21 cellular contexts compared by ENCODE assay signal in genomic region chr1:203346755-203347102, GRCh38. TPM values are rescaled to one million over a fixed set of nuclear protein-coding genes. Genes with fewer than 3 reads are reported as not detected.
DNase-seq lines count a peak whose midpoint lies in the region; ATAC-seq, FAIRE-seq and TF ChIP-seq lines count a peak whose summit lies in the region.
"Had no signal": no experiment of that assay in that cellular context is flagged by ENCODE, and none has a peak within 500 bp of the region (broad histone marks: within the 10 kb centered on the region; RNA-seq: fewer than 3 reads in every experiment).

No MANE protein-coding gene starts in this region.

- POLR2A ChIA-PET in K562 (lab: Yijun Ruan, JAX) = interaction anchor here (0.5 to 1.5 kb wide), 4 partner anchors 9 to 632 kb away, joined by 3 to 6 read pairs (median 4); no protein-coding TSS in a partner anchor

- no peaks in the 10 kb centered on the region for H3K9me1 ChIP-seq in K562 (ENCODE audit: control insufficient read depth, insufficient read depth, low read length)

- TF ChIP-seq RAD21 in K562 (CRISPR knock-in tag; conservative IDR thresholded peaks at IDR 0.05 in 1 of 2, IDR thresholded peaks at IDR 0.05 in 1 of 2) = no peak

- intact Hi-C loops in K562 (cut with micrococcal nuclease) (loop anchor here (2.0 kb wide), 1 partner anchor 70 kb away; no protein-coding TSS in a partner anchor), uterus (cut with DNase I; ENCODE audit: low total_unique reads) (loop anchor here (10.0 kb wide), 1 partner anchor 348 kb away; no protein-coding TSS in a partner anchor), left lung (cut with DNase I) (no loop called here), posterior cingulate gyrus (cut with DNase I) (loop anchor here (5.0 kb wide), 1 partner anchor 356 kb away; no protein-coding TSS in a partner anchor)

- no peak overlapping the region for H3K4me2 ChIP-seq in K562 (ENCODE audit: insufficient read depth, low read length)
- H3K4me2 ChIP-seq in neural progenitor cell = no peak overlapping the region
- no peak overlapping the region for H3K4me2 ChIP-seq in MM.1S (ENCODE audit: low read depth, low read length)

- FAIRE-seq in K562 (lab: Jason Lieb, UNC) = no peak

- peaks cover 54 to 82% of the 10 kb centered on the region in 2 experiments for H3K27me3 ChIP-seq in K562 (ENCODE audit: control insufficient read depth in 2 of 2, insufficient read depth in 2 of 2, low read length in 2 of 2)
- no peaks in the 10 kb centered on the region for H3K27me3 ChIP-seq in neural progenitor cell
- H3K27me3 ChIP-seq in uterus = no peaks in the 10 kb centered on the region
- H3K27me3 ChIP-seq in left lung = peaks cover 0 to 6% of the 10 kb centered on the region in 2 donors
- 0 out of 2 replicates have a peak, but pooled peaks cover 1% of the 10 kb centered on the region for H3K27me3 ChIP-seq in MM.1S (replicated peaks; ENCODE audit: insufficient read depth, low read length)

- ATAC-seq in K562 (no peak), left lung (no peak)
- ATAC-seq: Right ventricle myocardium inferior had no signal

- no peaks in the 10 kb centered on the region for H3K9me3 Mint-ChIP-seq in neural progenitor cell
- H3K9me3 Mint-ChIP-seq: CD8-positive, alpha-beta memory T cell; HFFc6 had no signal

- no peak overlapping the region for H3K27ac ChIP-seq in C4-2B
- no peak overlapping the region for H3K27ac ChIP-seq in K562 (ENCODE audit: extremely low read depth, low read depth, low read length)
- no peak overlapping the region for H3K27ac ChIP-seq in neural progenitor cell
- H3K27ac ChIP-seq in uterus = peak overlapping the region; percentile 64 to 88
- H3K27ac ChIP-seq in left lung = no peak overlapping the region
- no peak overlapping the region for H3K27ac ChIP-seq in MM.1S (ENCODE audit: low read length)
- H3K27ac ChIP-seq: BLaER1 had no signal

- H3K36me3 ChIP-seq in K562 (ENCODE audit: control insufficient read depth, insufficient read depth, low read length) (no peaks in the 10 kb centered on the region), neural progenitor cell (no peaks in the 10 kb centered on the region), uterus (no peaks in the 10 kb centered on the region), left lung (no peaks in the 10 kb centered on the region), MM.1S (replicated peaks; ENCODE audit: insufficient read depth, low read length) (no peaks in the 10 kb centered on the region)
- H3K36me3 ChIP-seq: BLaER1 had no signal

- peaks cover 11% of the 10 kb centered on the region for H3K27me3 Mint-ChIP-seq in neural progenitor cell (ENCODE audit: insufficient read depth, low read depth)

- TF ChIP-seq CTCF in C4-2B (conservative IDR thresholded peaks at IDR 0.05) = 0 out of 2 replicates have a peak, but pooled peaks have one; percentile 4
- TF ChIP-seq CTCF in K562 (IDR thresholded peaks at IDR 0.05 in 2 of 3, conservative IDR thresholded peaks at IDR 0.05 in 1 of 3; ENCODE audit: insufficient read depth in 2 of 3, low read depth in 1 of 3, low read length in 3 of 3) = no peak
- TF ChIP-seq CTCF in neural progenitor cell (IDR thresholded peaks at IDR 0.05) = no peak
- TF ChIP-seq CTCF in uterus (IDR thresholded peaks at IDR 0.05) = no peak
- TF ChIP-seq CTCF in left lung (IDR thresholded peaks at IDR 0.05) = no peak
- no peak for TF ChIP-seq CTCF in MM.1S (IDR thresholded peaks at IDR 0.05; ENCODE audit: low read length)

- DNase-seq in K562 (ENCODE audit: extremely low read depth in 1 of 4, low spot score in 3 of 4) = no peak
- no peak for DNase-seq in neural progenitor cell (ENCODE audit: low spot score)
- no peak for DNase-seq in uterus
- no peak for DNase-seq in left lung
- DNase-seq in MM.1S = no peak
- DNase-seq in posterior cingulate gyrus = no peak
- DNase-seq: ACHN; CD8-positive, alpha-beta memory T cell; EL; GF-D8; H7; HFFc6; KBM-7; NCI-H1092; NCI-H1436; NCI-H2107; NCI-H446 treated with DMSO at 0.1 percent for 48 hours; NCI-H526 treated with DMSO at 0.1 percent for 48 hours had no signal

- H3F3A ChIP-seq in neural progenitor cell (ENCODE audit: low read depth) (no peaks in the 10 kb centered on the region), MM.1S (ENCODE audit: insufficient read depth, low read length) (no peaks in the 10 kb centered on the region)

- H3K4me1 ChIP-seq in K562 (replicated peaks in 1 of 2; ENCODE audit: control insufficient read depth in 2 of 2, insufficient read depth in 2 of 2, low read length in 2 of 2) (peaks cover 0 to 4% of the 10 kb centered on the region in 2 experiments; a peak in 3 of 5 replicates), neural progenitor cell (no peaks in the 10 kb centered on the region), uterus (peaks cover 0 to 10% of the 10 kb centered on the region in 2 donors), left lung (peaks cover 4 to 18% of the 10 kb centered on the region in 2 donors), MM.1S (ENCODE audit: low read length) (no peaks in the 10 kb centered on the region)

- WGBS in K562 (ENCODE audit: insufficient coverage, low coverage, missing lambda C conversion rate) = 3% methylated on average over 3 of the region's 3 CpGs

- H3K4me3 ChIP-seq in K562 = no peak overlapping the region
- H3K4me3 ChIP-seq in neural progenitor cell = no peak overlapping the region
- H3K4me3 ChIP-seq in uterus = no peak overlapping the region
- H3K4me3 ChIP-seq in left lung = no peak overlapping the region
- no peak overlapping the region for H3K4me3 ChIP-seq in MM.1S (ENCODE audit: low read length)
- H3K4me3 ChIP-seq: BLaER1 had no signal

- H3K4me3 Mint-ChIP-seq in neural progenitor cell = peak overlapping the region; percentile 21
- H3K4me3 Mint-ChIP-seq: CD8-positive, alpha-beta memory T cell; HFFc6 had no signal

- H3K27ac Mint-ChIP-seq in neural progenitor cell = peak overlapping the region; percentile 17
- H3K27ac Mint-ChIP-seq: CD8-positive, alpha-beta memory T cell; HFFc6 had no signal

- no TSS peak for BruUV-seq in K562 (replicated peaks; lab: Mats Ljungman, UMichigan)

- H2AFZ ChIP-seq in K562 (ENCODE audit: low read depth, low read length) = no peak overlapping the region
- no peak overlapping the region for H2AFZ ChIP-seq in neural progenitor cell (replicated peaks)
- no peak overlapping the region for H2AFZ ChIP-seq in MM.1S (ENCODE audit: low read length)

- TF ChIP-seq POLR2A in K562 (conservative IDR thresholded peaks at IDR 0.05) = no peak
- TF ChIP-seq POLR2A in uterus (IDR thresholded peaks at IDR 0.05) = no peak

- H4K20me1 ChIP-seq in K562 (replicated peaks; ENCODE audit: control insufficient read depth, insufficient read depth, low read length) (peaks cover 14% of the 10 kb centered on the region; the same call in 1 of the 2 replicates), neural progenitor cell (ENCODE audit: low read depth) (no peaks in the 10 kb centered on the region), MM.1S (ENCODE audit: insufficient read depth, low read length) (no peaks in the 10 kb centered on the region)
- H4K20me1 ChIP-seq: BLaER1 had no signal

- H3K79me2 ChIP-seq in K562 (ENCODE audit: control insufficient read depth, insufficient read depth, low read length) = no peaks in the 10 kb centered on the region
- H3K79me2 ChIP-seq in neural progenitor cell (ENCODE audit: low read depth) = no peaks in the 10 kb centered on the region
- no peaks in the 10 kb centered on the region for H3K79me2 ChIP-seq in MM.1S (ENCODE audit: low read length)

- no peaks in the 10 kb centered on the region for H3K9me2 ChIP-seq in MM.1S (replicated peaks; ENCODE audit: insufficient read depth, low read length)

- no peaks in the 10 kb centered on the region for H3K36me3 Mint-ChIP-seq in neural progenitor cell
- H3K36me3 Mint-ChIP-seq: CD8-positive, alpha-beta memory T cell had no signal

- in situ Hi-C loops in K562 (cut with MboI) = no loop called here

- H3K4me1 Mint-ChIP-seq in neural progenitor cell = peaks cover 36% of the 10 kb centered on the region

- CTCF ChIA-PET in K562 (lab: Yijun Ruan, JAX; ENCODE audit: low intra/inter-chr PET ratio) = no interaction called here

- H3K9me3 ChIP-seq in K562 (replicated peaks; ENCODE audit: control insufficient read depth, insufficient read depth, low read depth, low read length) (no peaks in the 10 kb centered on the region), neural progenitor cell (ENCODE audit: low read depth) (no peaks in the 10 kb centered on the region), uterus (no peaks in the 10 kb centered on the region), left lung (no peaks in the 10 kb centered on the region), MM.1S (replicated peaks; ENCODE audit: insufficient read depth, low read length) (no peaks in the 10 kb centered on the region)
- H3K9me3 ChIP-seq: BLaER1 had no signal

- no peak for TF ChIP-seq EP300 in K562 (IDR thresholded peaks at IDR 0.05; ENCODE audit: low read length)

- H3K9ac ChIP-seq in K562 (ENCODE audit: insufficient read depth in 1 of 2, low read depth in 2 of 2, low read length in 2 of 2) (no peak overlapping the region), neural progenitor cell (no peak overlapping the region), MM.1S (ENCODE audit: low read length) (no peak overlapping the region)
- H3K9ac ChIP-seq: BLaER1 had no signal

RNA-seq across cellular contexts. Expression of gene FMOD, which starts 4.2 kb away (rescaled TPM):
- total RNA-seq in K562 (2011; cell fraction: chromatin; rRNA removed; ENCODE audit: low replicate concordance) = not detected in 2 replicates
- not detected in 2 replicates for total RNA-seq in K562 (2011; cell fraction: nucleolus; rRNA removed)
- not detected in 2 replicates for total RNA-seq in K562 (2011; cell fraction: nucleoplasm; rRNA removed)
- total RNA-seq in K562 (2014; rRNA removed) = not detected in 2 replicates
- total RNA-seq in K562 (2014; rRNA removed; fragmentation: Illumina TruSeq; extraction: Trizol) = not detected in 2 replicates
- not detected in 2 replicates for total RNA-seq in K562 (2015; rRNA removed; fragmentation: Illumina TruSeq; extraction: Trizol)
- 0.13 and 0.20 TPM in 2 replicates for total RNA-seq in K562 (2021)
- polyA plus RNA-seq in K562 (2011; rRNA removed) = 0.03 TPM in 1 of 2 replicates, not detected in the other
- polyA plus RNA-seq in K562 (2011; cell fraction: cytosol; rRNA removed) = 0.01 and 0.04 TPM in 2 replicates
- not detected in 2 replicates for polyA plus RNA-seq in K562 (2011; cell fraction: nucleus; rRNA removed)
- 0.30 TPM in 1 of 2 replicates, not detected in the other for polyA plus RNA-seq in K562 (2012)
- polyA plus RNA-seq in K562 (2014; fragmentation: Illumina TruSeq; extraction: Trizol) = not detected in 2 replicates
- polyA plus RNA-seq in K562 (2014; fragmentation: Nextera tagmentation; extraction: Ambion mirVana) = under 1 TPM in 1 of 2 experiments, not detected in 1; 0.03 TPM
- not detected in 2 replicates for polyA plus RNA-seq in K562 (2014; rRNA removed)
- not detected in 2 replicates for polyA minus RNA-seq in K562 (2011; rRNA and poly(A)+ RNA removed)
- not detected in 2 replicates for polyA minus RNA-seq in K562 (2011; cell fraction: cytosol; rRNA and poly(A)+ RNA removed)
- polyA minus RNA-seq in K562 (2011; cell fraction: nucleus; rRNA and poly(A)+ RNA removed) = not detected in 2 replicates
- 0.19 TPM in 1 of 2 replicates, not detected in the other for total RNA-seq in neural progenitor cell (ENCODE audit: low replicate concordance)
- total RNA-seq in uterus = 100 to 1,000 TPM in 1 of 4 donors, 10 to 100 TPM in 3; 41.8 to 119 (median 82.7) TPM
- total RNA-seq in left lung = 10 to 100 TPM; 36.6 to 59.8 TPM
- total RNA-seq: H7 had no signal
- polyA plus RNA-seq: CD8-positive, alpha-beta memory T cell had no signal

RNA-seq across cellular contexts. Expression of gene BTG2, which starts 41.4 kb away (rescaled TPM):
- 20.8 and 48.4 TPM in 2 replicates for total RNA-seq in K562 (2011; cell fraction: chromatin; rRNA removed; ENCODE audit: low replicate concordance)
- total RNA-seq in K562 (2011; cell fraction: nucleolus; rRNA removed) = 32.6 and 48.7 TPM in 2 replicates
- 41.1 and 65.7 TPM in 2 replicates for total RNA-seq in K562 (2011; cell fraction: nucleoplasm; rRNA removed)
- total RNA-seq in K562 (2014; rRNA removed) (8.7 and 11.3 TPM in 2 replicates), K562 (2014; rRNA removed; fragmentation: Illumina TruSeq; extraction: Trizol) (5.8 and 7.2 TPM in 2 replicates), K562 (2015; rRNA removed; fragmentation: Illumina TruSeq; extraction: Trizol) (2.6 and 2.9 TPM in 2 replicates), K562 (2021) (9.6 and 11.5 TPM in 2 replicates), neural progenitor cell (ENCODE audit: low replicate concordance) (26.5 and 47.6 TPM in 2 replicates), uterus (10 to 100 TPM; 14.6 to 95.9 (median 56.5) TPM), left lung (10 to 100 TPM; 56.2 to 84.8 TPM)
- polyA plus RNA-seq in K562 (2011; rRNA removed) (29.7 and 41.9 TPM in 2 replicates), K562 (2014; fragmentation: Illumina TruSeq; extraction: Trizol) (9.4 and 12.2 TPM in 2 replicates), K562 (2014; fragmentation: Nextera tagmentation; extraction: Ambion mirVana) (1 to 10 TPM; 2.3 to 3.8 TPM), K562 (2014; rRNA removed) (10.1 and 12.7 TPM in 2 replicates)
- 33.8 and 79.9 TPM in 2 replicates for polyA plus RNA-seq in K562 (2011; cell fraction: cytosol; rRNA removed)
- polyA plus RNA-seq in K562 (2011; cell fraction: nucleus; rRNA removed) = 25.8 and 51.6 TPM in 2 replicates
- polyA plus RNA-seq in K562 (2012) = 6.2 and 11.0 TPM in 2 replicates
- 18.7 and 24.3 TPM in 2 replicates for polyA minus RNA-seq in K562 (2011; rRNA and poly(A)+ RNA removed)
- 12.4 and 25.9 TPM in 2 replicates for polyA minus RNA-seq in K562 (2011; cell fraction: cytosol; rRNA and poly(A)+ RNA removed)
- polyA minus RNA-seq in K562 (2011; cell fraction: nucleus; rRNA and poly(A)+ RNA removed) = 23.1 and 23.3 TPM in 2 replicates

Comparison
In these comparisons a context has a peak if more than half of its experiments do, and no peak if none do; other contexts are left out.
1. H3K27ac ChIP-seq: peak in uterus (2 of 2); none in C4-2B (single experiment), K562 (single experiment), neural progenitor cell (single experiment), left lung (0 of 2) and MM.1S (single experiment).
2. RNA of gene FMOD, which starts 4.2 kb away (total RNA-seq): 41.8 to 119 TPM in uterus and 36.6 to 59.8 TPM in left lung; 0.13 to 0.20 TPM in K562 and 0.19 TPM in neural progenitor cell; every median in the first group is over 10 times any median in the second.
3. intact Hi-C loops: an anchor here in K562 (2.0 kb wide), uterus (10.0 kb wide) and posterior cingulate gyrus (5.0 kb wide); none called in left lung.